In genomic region chr21:44300262-44300959, GRCh38 we compare ENCODE assay signal across 8 cellular contexts. TPM values are rescaled to one million over a fixed set of nuclear protein-coding genes. Genes with fewer than 3 reads are reported as not detected.
DNase-seq lines count a peak whose midpoint lies in the region; ATAC-seq, FAIRE-seq and TF ChIP-seq lines count a peak whose summit lies in the region.

No MANE protein-coding gene starts in this region.

- H3K9me3 Mint-ChIP-seq in immature natural killer cell = no peaks in the 10 kb centered on the region

- peak; percentile 38 for ATAC-seq in GM21717 (IDR thresholded peaks at IDR 0.05; ENCODE audit: unreplicated experiment)

- H3K36me3 Mint-ChIP-seq in immature natural killer cell = no peaks in the 10 kb centered on the region

- H3K36me3 ChIP-seq in bronchial epithelial cell (ENCODE audit: control insufficient read depth, insufficient read depth, low read length) (no peaks in the 10 kb centered on the region), spleen (no peaks in the 10 kb centered on the region)

- H3K4me3 ChIP-seq in bronchial epithelial cell (ENCODE audit: low read depth, low read length) (peak overlapping the region; percentile 81), spleen (peak overlapping the region; percentile 65 to 95 (median 78))

- intact Hi-C loops in spleen (cut with DNase I; ENCODE audit: low total_unique reads) = no loop called here

- H3K27ac ChIP-seq in VCaP (peak overlapping the region; percentile 97), spleen (peak overlapping the region; percentile 86 to 94 (median 92))

- TF ChIP-seq CTCF in VCaP (conservative IDR thresholded peaks at IDR 0.05) (0 out of 2 replicates have a peak, but pooled peaks have one; percentile 15), bronchial epithelial cell (IDR thresholded peaks at IDR 0.05; ENCODE audit: insufficient read depth, low read length, severe bottlenecking) (no peak), spleen (IDR thresholded peaks at IDR 0.05 in 8 of 11, conservative IDR thresholded peaks at IDR 0.05 in 3 of 11) (no peak)

- peaks cover 0 to 11% (median 6%) of the 10 kb centered on the region in 3 donors for H3K27me3 Mint-ChIP-seq in immature natural killer cell (ENCODE audit: low read depth in 3 of 3)

- peak overlapping the region in 2 of 6 donors; percentile 30 to 62 for H3K27ac Mint-ChIP-seq in immature natural killer cell

- 0 to 3% (median 1%) methylated on average over 2 to 67 of the region's 67 CpGs for WGBS in spleen, 5 donors

- TF ChIP-seq POLR2A in spleen (IDR thresholded peaks at IDR 0.05) = no peak

- peaks cover 32 to 93% (median 80%) of the 10 kb centered on the region in 6 donors for H3K4me1 ChIP-seq in spleen

- peak overlapping the region; percentile 61 to 75 (median 70) for H3K4me3 Mint-ChIP-seq in immature natural killer cell

- H3K9me3 ChIP-seq in spleen = no peaks in the 10 kb centered on the region

- FAIRE-seq in bronchial epithelial cell (lab: Jason Lieb, UNC) = no peak

- H3K4me1 Mint-ChIP-seq in immature natural killer cell = peaks cover 39 to 43% of the 10 kb centered on the region in 2 donors

- DNase-seq in DMS53 (lab: John Stamatoyannopoulos, UW) (peak; percentile 80), LHCN-M2 (ENCODE audit: low read depth) (peak; percentile 41), bronchial epithelial cell (ENCODE audit: low read depth) (peak; percentile 22), immature natural killer cell (peak; percentile 56 to 61 (median 58)), spleen (peak; percentile 95), NCI-H1436 (lab: John Stamatoyannopoulos, UW) (no peak)

- H3K27me3 ChIP-seq in bronchial epithelial cell (ENCODE audit: control insufficient read depth, insufficient read depth, low read length) (peaks cover under 1% of the 10 kb centered on the region), spleen (replicated peaks in 1 of 7) (peaks cover 0 to 18% (median 0%) of the 10 kb centered on the region in 7 donors)

RNA-seq across cellular contexts. Expression of gene PFKL, which starts 0.6 kb away (rescaled TPM):
- total RNA-seq in LHCN-M2 (2014; rRNA removed) (154 and 166 TPM in 2 replicates), bronchial epithelial cell (148 and 228 TPM in 2 replicates), spleen (100 to 1,000 TPM in 5 of 7 donors, 10 to 100 TPM in 2; 88.1 to 145 (median 126) TPM)
- polyA plus RNA-seq in LHCN-M2 (2012) = 105 TPM
- polyA plus RNA-seq in immature natural killer cell (10 to 100 TPM; 57.9 to 88.8 (median 84.6) TPM), spleen (100 to 1,000 TPM in 1 of 3 donors, 10 to 100 TPM in 2; 65.9 to 113 (median 84.4) TPM)

RNA-seq across cellular contexts. Expression of gene AIRE, which starts 14.7 kb away (rescaled TPM):
- total RNA-seq in LHCN-M2 (2014; rRNA removed) (not detected in 2 replicates), bronchial epithelial cell (not detected in 2 replicates), spleen (under 1 TPM in 2 of 7 donors, not detected in 5; 0.10 to 0.16 TPM)
- not detected for polyA plus RNA-seq in LHCN-M2 (2012)
- polyA plus RNA-seq in immature natural killer cell (not detected), spleen (under 1 TPM in 2 of 3 donors, not detected in 1; 0.08 to 0.11 TPM)

RNA-seq across cellular contexts. Expression of gene DNMT3L, which starts 38.7 kb away (rescaled TPM):
- not detected in 2 replicates for total RNA-seq in LHCN-M2 (2014; rRNA removed)
- polyA plus RNA-seq in LHCN-M2 (2012) = not detected
- not detected in 2 replicates for total RNA-seq in bronchial epithelial cell
- polyA plus RNA-seq in immature natural killer cell = not detected
- not detected for total RNA-seq in spleen
- polyA plus RNA-seq in spleen = not detected

RNA-seq across cellular contexts. Expression of gene CFAP410, which starts 38.8 kb away (rescaled TPM):
- total RNA-seq in LHCN-M2 (2014; rRNA removed) (15.7 and 19.0 TPM in 2 replicates), bronchial epithelial cell (5.4 and 6.1 TPM in 2 replicates), spleen (10 to 100 TPM; 26.2 to 34.3 (median 32.3) TPM)
- polyA plus RNA-seq in LHCN-M2 (2012) = 16.1 TPM
- polyA plus RNA-seq in immature natural killer cell (10 to 100 TPM; 30.0 to 36.4 (median 31.6) TPM), spleen (10 to 100 TPM; 41.5 to 79.8 (median 70.9) TPM)

RNA-seq across cellular contexts. Expression of gene TRPM2, which starts 53.0 kb away (rescaled TPM):
- total RNA-seq in LHCN-M2 (2014; rRNA removed) (not detected in 2 replicates), bronchial epithelial cell (under 0.01 TPM in 1 of 2 replicates, not detected in the other), spleen (10 to 100 TPM; 10.4 to 35.3 (median 22.0) TPM)
- polyA plus RNA-seq in LHCN-M2 (2012) = 0.06 TPM
- polyA plus RNA-seq in immature natural killer cell (10 to 100 TPM in 1 of 3 donors, 1 to 10 TPM in 2; 3.0 to 11.1 (median 4.4) TPM), spleen (10 to 100 TPM; 20.5 to 44.1 (median 28.4) TPM)
